9 cellular contexts compared by ENCODE assay signal in genomic region chr12:71731439-71732356, GRCh38. TPM values are rescaled to one million over a fixed set of nuclear protein-coding genes. Genes with fewer than 3 reads are reported as not detected.
DNase-seq lines count a peak whose midpoint lies in the region; ATAC-seq and TF ChIP-seq lines count a peak whose summit lies in the region.
"Had no signal": no experiment of that assay in that cellular context is flagged by ENCODE, and none has a peak within 500 bp of the region (broad histone marks: within the 10 kb centered on the region; RNA-seq: fewer than 3 reads in every experiment).

No MANE protein-coding gene starts in this region.

- H3K27ac ChIP-seq in Peyer's patch (peak overlapping the region in 2 of 4 donors; percentile 47 to 58), upper lobe of right lung (no peak overlapping the region)

- no peaks in the 10 kb centered on the region for H3K9me3 Mint-ChIP-seq in activated CD8-positive, alpha-beta T cell treated with anti-CD3 and anti-CD28 coated beads for 36 hours
- no peaks in the 10 kb centered on the region for H3K9me3 Mint-ChIP-seq in activated CD8-positive, alpha-beta T cell treated with anti-CD3 and anti-CD28 coated beads, Interleukin-2, amount 10 ng/mL, durations not matched to agents 7 days and 5 days (ENCODE audit: insufficient read depth)
- H3K9me3 Mint-ChIP-seq: type B pancreatic cell had no signal

- CTCF ChIA-PET in activated CD8-positive, alpha-beta T cell treated with anti-CD3 and anti-CD28 coated beads for 36 hours (lab: Charles Lee): interaction anchor here (1.8 kb wide), 1 partner anchor 15 kb away, joined by 9 read pairs; no protein-coding TSS in a partner anchor
- CTCF ChIA-PET in activated CD8-positive, alpha-beta T cell treated with anti-CD3 and anti-CD28 coated beads, Interleukin-2, amount 10 ng/mL, durations not matched to agents 7 days and 5 days (lab: Charles Lee): interaction anchor here (0.7 to 1.9 kb wide), 2 partner anchors 12 to 16 kb away, joined by 3 to 7 read pairs; no protein-coding TSS in a partner anchor

- no peaks in the 10 kb centered on the region for H3K36me3 ChIP-seq in Peyer's patch
- H3K36me3 ChIP-seq in upper lobe of right lung: no peaks in the 10 kb centered on the region

- DNase-seq in activated CD8-positive, alpha-beta T cell treated with anti-CD3 and anti-CD28 coated beads for 36 hours: peak; percentile 13
- no peak for DNase-seq in activated CD8-positive, alpha-beta T cell treated with anti-CD3 and anti-CD28 coated beads, Interleukin-2, amount 10 ng/mL, durations not matched to agents 7 days and 5 days
- peak in 2 of 3 donors; percentile 51 to 60 for DNase-seq in Peyer's patch
- DNase-seq in fibroblast of pulmonary artery (ENCODE audit: low read depth): peak; percentile 84
- no peak for DNase-seq in pons (ENCODE audit: low spot score)
- DNase-seq in DMS153 treated with DMSO at 0.1 percent for 48 hours (lab: John Stamatoyannopoulos, UW; ENCODE audit: unreplicated experiment): no peak
- DNase-seq in upper lobe of right lung: no peak
- no peak for DNase-seq in NCI-H2029 treated with DMSO at 0.1 percent for 48 hours (lab: John Stamatoyannopoulos, UW)

- no peak for TF ChIP-seq POLR2A in Peyer's patch (IDR thresholded peaks at IDR 0.05)

- H3K27me3 Mint-ChIP-seq in activated CD8-positive, alpha-beta T cell treated with anti-CD3 and anti-CD28 coated beads for 36 hours: no peaks in the 10 kb centered on the region
- H3K27me3 Mint-ChIP-seq in activated CD8-positive, alpha-beta T cell treated with anti-CD3 and anti-CD28 coated beads, Interleukin-2, amount 10 ng/mL, durations not matched to agents 7 days and 5 days (ENCODE audit: low read depth): no peaks in the 10 kb centered on the region
- H3K27me3 Mint-ChIP-seq: type B pancreatic cell had no signal

- H3K4me3 Mint-ChIP-seq in activated CD8-positive, alpha-beta T cell treated with anti-CD3 and anti-CD28 coated beads for 36 hours: no peak overlapping the region
- no peak overlapping the region for H3K4me3 Mint-ChIP-seq in activated CD8-positive, alpha-beta T cell treated with anti-CD3 and anti-CD28 coated beads, Interleukin-2, amount 10 ng/mL, durations not matched to agents 7 days and 5 days
- H3K4me3 Mint-ChIP-seq: type B pancreatic cell had no signal

- H3K9me3 ChIP-seq in Peyer's patch (no peaks in the 10 kb centered on the region), upper lobe of right lung (no peaks in the 10 kb centered on the region)

- no peak overlapping the region for H3K27ac Mint-ChIP-seq in activated CD8-positive, alpha-beta T cell treated with anti-CD3 and anti-CD28 coated beads for 36 hours
- no peak overlapping the region for H3K27ac Mint-ChIP-seq in activated CD8-positive, alpha-beta T cell treated with anti-CD3 and anti-CD28 coated beads, Interleukin-2, amount 10 ng/mL, durations not matched to agents 7 days and 5 days
- H3K27ac Mint-ChIP-seq: type B pancreatic cell had no signal

- intact Hi-C loops in activated CD8-positive, alpha-beta T cell treated with anti-CD3 and anti-CD28 coated beads for 36 hours (cut with micrococcal nuclease): no loop called here
- intact Hi-C loops in upper lobe of right lung (cut with DNase I): no loop called here

- ATAC-seq in activated CD8-positive, alpha-beta T cell treated with anti-CD3 and anti-CD28 coated beads for 36 hours: no peak
- ATAC-seq in activated CD8-positive, alpha-beta T cell treated with anti-CD3 and anti-CD28 coated beads, Interleukin-2, amount 10 ng/mL, durations not matched to agents 7 days and 5 days: no peak
- no peak for ATAC-seq in upper lobe of right lung

- H3K36me3 Mint-ChIP-seq in activated CD8-positive, alpha-beta T cell treated with anti-CD3 and anti-CD28 coated beads for 36 hours (ENCODE audit: low read depth): no peaks in the 10 kb centered on the region
- no peaks in the 10 kb centered on the region for H3K36me3 Mint-ChIP-seq in activated CD8-positive, alpha-beta T cell treated with anti-CD3 and anti-CD28 coated beads, Interleukin-2, amount 10 ng/mL, durations not matched to agents 7 days and 5 days (ENCODE audit: low read depth)
- H3K36me3 Mint-ChIP-seq: type B pancreatic cell had no signal

- TF ChIP-seq CTCF in activated CD8-positive, alpha-beta T cell treated with anti-CD3 and anti-CD28 coated beads for 36 hours (IDR thresholded peaks at IDR 0.05): no peak
- TF ChIP-seq CTCF in Peyer's patch (IDR thresholded peaks at IDR 0.05) (peak in 2 of 6 experiments; percentile 34 to 35), fibroblast of pulmonary artery (IDR thresholded peaks at IDR 0.05; ENCODE audit: low read length, missing control alignments) (no peak), upper lobe of right lung (IDR thresholded peaks at IDR 0.05) (no peak)

- POLR2A ChIA-PET in activated CD8-positive, alpha-beta T cell treated with anti-CD3 and anti-CD28 coated beads for 36 hours (lab: Charles Lee): no interaction called here
- POLR2A ChIA-PET in activated CD8-positive, alpha-beta T cell treated with anti-CD3 and anti-CD28 coated beads, Interleukin-2, amount 10 ng/mL, durations not matched to agents 7 days and 5 days (lab: Charles Lee): no interaction called here

- peak overlapping the region in 1 of 4 donors; percentile 28 for H3K4me3 ChIP-seq in Peyer's patch
- no peak overlapping the region for H3K4me3 ChIP-seq in fibroblast of pulmonary artery (replicated peaks; ENCODE audit: low read depth, low read length)
- H3K4me3 ChIP-seq in upper lobe of right lung: no peak overlapping the region

- H3K4me1 ChIP-seq in Peyer's patch (peaks cover 0 to 5% (median 0%) of the 10 kb centered on the region in 4 donors), upper lobe of right lung (no peaks in the 10 kb centered on the region)

- no peaks in the 10 kb centered on the region for H3K4me1 Mint-ChIP-seq in activated CD8-positive, alpha-beta T cell treated with anti-CD3 and anti-CD28 coated beads for 36 hours (ENCODE audit: low read depth)
- no peaks in the 10 kb centered on the region for H3K4me1 Mint-ChIP-seq in activated CD8-positive, alpha-beta T cell treated with anti-CD3 and anti-CD28 coated beads, Interleukin-2, amount 10 ng/mL, durations not matched to agents 7 days and 5 days (ENCODE audit: low read depth)

- no peaks in the 10 kb centered on the region for H3K27me3 ChIP-seq in Peyer's patch
- no peaks in the 10 kb centered on the region for H3K27me3 ChIP-seq in upper lobe of right lung

RNA-seq across cellular contexts. Expression of gene RAB21, which starts 23.0 kb away (rescaled TPM):
- total RNA-seq in activated CD8-positive, alpha-beta T cell treated with anti-CD3 and anti-CD28 coated beads for 36 hours: 10 to 100 TPM; 78.1 to 88.6 TPM
- 10 to 100 TPM; 55.7 to 56.3 TPM for total RNA-seq in activated CD8-positive, alpha-beta T cell treated with anti-CD3 and anti-CD28 coated beads, Interleukin-2, amount 10 ng/mL, durations not matched to agents 7 days and 5 days
- total RNA-seq in Peyer's patch (10 to 100 TPM; 11.2 to 34.7 (median 14.2) TPM), upper lobe of right lung (83.8 TPM)

RNA-seq across cellular contexts. Expression of gene TMEM19, which starts 45.8 kb away (rescaled TPM):
- total RNA-seq in activated CD8-positive, alpha-beta T cell treated with anti-CD3 and anti-CD28 coated beads for 36 hours: 10 to 100 TPM; 14.2 to 16.5 TPM
- total RNA-seq in activated CD8-positive, alpha-beta T cell treated with anti-CD3 and anti-CD28 coated beads, Interleukin-2, amount 10 ng/mL, durations not matched to agents 7 days and 5 days: 10 to 100 TPM; 22.1 to 23.9 TPM
- total RNA-seq in Peyer's patch (10 to 100 TPM; 12.4 to 48.3 (median 43.6) TPM), upper lobe of right lung (39.7 TPM)

Comparison
In these comparisons a context has a peak if more than half of its experiments do, and no peak if none do; other contexts are left out.
1. DNase-seq: peak in activated CD8-positive, alpha-beta T cell treated with anti-CD3 and anti-CD28 coated beads for 36 hours (single experiment), Peyer's patch (2 of 3) and fibroblast of pulmonary artery (single experiment); none in activated CD8-positive, alpha-beta T cell treated with anti-CD3 and anti-CD28 coated beads, Interleukin-2, amount 10 ng/mL, durations not matched to agents 7 days and 5 days (single experiment), pons (single experiment), DMS153 treated with DMSO at 0.1 percent for 48 hours (single experiment), upper lobe of right lung (single experiment) and NCI-H2029 treated with DMSO at 0.1 percent for 48 hours (single experiment).